24 cellular contexts compared by ENCODE assay signal in the genomic region with DNA sequence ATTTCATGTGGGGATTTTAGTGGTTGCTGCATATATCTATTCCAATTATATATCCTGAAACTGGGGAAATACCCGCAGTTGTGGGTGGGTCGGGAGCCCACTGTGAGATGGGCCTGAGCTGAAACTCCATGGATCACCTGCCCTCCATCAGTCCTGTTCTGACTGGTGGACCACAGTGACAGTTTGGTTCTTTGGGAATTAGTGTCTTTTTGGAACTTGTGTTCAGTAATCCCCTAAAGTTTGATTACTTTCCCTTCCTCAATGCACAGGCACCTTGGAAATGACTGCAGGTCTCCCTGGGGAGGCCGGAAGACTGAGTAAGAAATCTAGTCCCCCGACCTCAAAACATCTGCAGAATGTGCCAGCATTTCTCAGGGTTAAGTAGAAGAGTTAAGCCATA. TPM values are rescaled to one million over a fixed set of nuclear protein-coding genes. Genes with fewer than 3 reads are reported as not detected.
DNase-seq lines count a peak whose midpoint lies in the region; ATAC-seq, FAIRE-seq and TF ChIP-seq lines count a peak whose summit lies in the region.
"Had no signal": no experiment of that assay in that cellular context is flagged by ENCODE, and none has a peak within 500 bp of the region (broad histone marks: within the 10 kb centered on the region; RNA-seq: fewer than 3 reads in every experiment).

No MANE protein-coding gene starts in this region.

- H3K4me3 Mint-ChIP-seq in activated T-cell treated with anti-CD3 and anti-CD28 coated beads, Interleukin-2, amount 50 U/mL, for 24 hours: no peak overlapping the region
- no peak overlapping the region for H3K4me3 Mint-ChIP-seq in T-helper 17 cell
- H3K4me3 Mint-ChIP-seq in memory B cell: no peak overlapping the region

- no peaks in the 10 kb centered on the region for H3K9me3 Mint-ChIP-seq in activated T-cell treated with anti-CD3 and anti-CD28 coated beads, Interleukin-2, amount 50 U/mL, for 24 hours
- no peaks in the 10 kb centered on the region for H3K9me3 Mint-ChIP-seq in memory B cell

- no peak for FAIRE-seq in HTR-8/SVneo (lab: Jason Lieb, UNC)
- FAIRE-seq: G401.6, GM19239, K562, RCC 7860 had no signal

- peak overlapping the region; percentile 24 for H3K27ac Mint-ChIP-seq in activated T-cell treated with anti-CD3 and anti-CD28 coated beads, Interleukin-2, amount 50 U/mL, for 24 hours
- peak overlapping the region; percentile 59 for H3K27ac Mint-ChIP-seq in T-helper 17 cell
- H3K27ac Mint-ChIP-seq in memory B cell: peak overlapping the region; percentile 20

- no peak for TF ChIP-seq CTCF in GM10266 (IDR thresholded peaks at IDR 0.05; ENCODE audit: control insufficient read depth, insufficient read depth, low read depth, missing control alignments)

- peaks cover 91% of the 10 kb centered on the region for H3K36me3 Mint-ChIP-seq in activated T-cell treated with anti-CD3 and anti-CD28 coated beads, Interleukin-2, amount 50 U/mL, for 24 hours (ENCODE audit: low read depth)
- H3K36me3 Mint-ChIP-seq in T-helper 17 cell (ENCODE audit: low read depth) (peaks cover 7% of the 10 kb centered on the region), memory B cell (peaks cover 13% of the 10 kb centered on the region)

- no peak for DNase-seq in activated T-cell treated with anti-CD3 and anti-CD28 coated beads, Interleukin-2, amount 50 U/mL, for 24 hours
- DNase-seq in activated T-cell treated with anti-CD3 and anti-CD28 coated beads, Interleukin-2, amount 50 U/mL, for 1 hour: no peak
- DNase-seq in T-helper 17 cell (no peak), memory B cell (ENCODE audit: low spot score in 2 of 2) (no peak), HTR-8/SVneo (ENCODE audit: insufficient read length, low spot score) (no peak), GM10266 (ENCODE audit: extremely low spot score) (no peak)
- DNase-seq: C1 segment of cervical spinal cord; Caco-2; CD4-positive, alpha-beta memory T cell; H7; Kasumi-1; NCI-H1105; NCI-H146; NCI-H1930; NCI-H2107; NCI-H446; NCI-H524 treated with DMSO at 0.1 percent for 48 hours; NCI-H774; SK-N-SH had no signal

- no peak for ATAC-seq in T-helper 17 cell
- ATAC-seq in memory B cell (ENCODE audit: low read depth): no peak
- no peak for ATAC-seq in HG03354 (IDR thresholded peaks at IDR 0.05; ENCODE audit: poor library complexity, severe bottlenecking, unreplicated experiment)
- ATAC-seq: K562 had no signal

- H3K27me3 Mint-ChIP-seq in activated T-cell treated with anti-CD3 and anti-CD28 coated beads, Interleukin-2, amount 50 U/mL, for 24 hours: no peaks in the 10 kb centered on the region
- H3K27me3 Mint-ChIP-seq in T-helper 17 cell: no peaks in the 10 kb centered on the region
- no peaks in the 10 kb centered on the region for H3K27me3 Mint-ChIP-seq in memory B cell
- H3K27me3 Mint-ChIP-seq: CD4-positive, alpha-beta memory T cell had no signal

- H3K9me3 ChIP-seq in T-helper 17 cell (ENCODE audit: control insufficient read depth, low read length, poor library complexity, severe bottlenecking): no peaks in the 10 kb centered on the region
- H3K9me3 ChIP-seq: Caco-2, SK-N-SH had no signal

- H3K4me1 Mint-ChIP-seq in activated T-cell treated with anti-CD3 and anti-CD28 coated beads, Interleukin-2, amount 50 U/mL, for 24 hours (ENCODE audit: low read depth): peaks cover 85% of the 10 kb centered on the region
- H3K4me1 Mint-ChIP-seq in T-helper 17 cell: peaks cover 63% of the 10 kb centered on the region
- H3K4me1 Mint-ChIP-seq in memory B cell: peaks cover 53% of the 10 kb centered on the region

RNA-seq across cellular contexts. Expression of gene STK35, which starts 11.3 kb away (rescaled TPM):
- 10 to 100 TPM; 16.4 to 17.8 TPM for total RNA-seq in T-helper 17 cell
